ENCODE assay signal across 26 cellular contexts in genomic region chr9:108382267-108382666, GRCh38.
DNase-seq lines count a peak whose midpoint lies in the region; ATAC-seq and TF ChIP-seq lines count a peak whose summit lies in the region.
"Had no signal": no experiment of that assay in that cellular context is flagged by ENCODE, and none has a peak within 500 bp of the region (broad histone marks: within the 10 kb centered on the region; RNA-seq: fewer than 3 reads in every experiment).

No MANE protein-coding gene starts in this region.

- peaks cover 0 to 4% (median 0%) of the 10 kb centered on the region in 4 donors for H3K4me1 ChIP-seq in tibial artery
- H3K4me1 ChIP-seq: lower lobe of right lung, parathyroid adenoma, suprapubic skin, uterus had no signal

- H3K9me3 ChIP-seq in tibial artery, result no peaks in the 10 kb centered on the region
- H3K9me3 ChIP-seq: lower lobe of right lung, suprapubic skin, uterus had no signal

- no peak for ATAC-seq in left lobe of liver
- ATAC-seq: activated CD8-positive, alpha-beta T cell treated with anti-CD3 and anti-CD28 coated beads for 36 hours; GM12878; lower lobe of right lung; right cardiac atrium; stimulated activated naive B cell treated with anti-CD40 and anti-IgM and Interleukin-4, amounts not matched to agents 10 μg/mL and 1 μg/mL and 100 μg/mL, for 72 hours had no signal

- peak; percentile 7 for DNase-seq in NCI-H1694 (lab: John Stamatoyannopoulos, UW)
- no peak for DNase-seq in NCI-H1694 treated with DMSO at 0.1 percent for 48 hours (lab: John Stamatoyannopoulos, UW)
- peak; percentile 40 for DNase-seq in NCI-H187 treated with DMSO at 0.1 percent for 48 hours (lab: John Stamatoyannopoulos, UW)
- DNase-seq in NCI-H524 treated with DMSO at 0.1 percent for 48 hours (lab: John Stamatoyannopoulos, UW), result peak; percentile 81
- peak; percentile 82 for DNase-seq in myocyte (ENCODE audit: low read depth)
- no peak for DNase-seq in tibial artery
- no peak for DNase-seq in amniotic stem cell (lab: John Stamatoyannopoulos, UW)
- no peak for DNase-seq in left lobe of liver (ENCODE audit: low spot score)
- DNase-seq: activated CD4-positive, alpha-beta T cell treated with anti-CD3 and anti-CD28 coated beads for 1 hour; activated CD8-positive, alpha-beta T cell treated with anti-CD3 and anti-CD28 coated beads for 36 hours; activated effector memory CD4-positive, alpha-beta T cell treated with Interleukin-2 at 50 U/mL for 16 hours; activated naive CD8-positive, alpha-beta T cell treated with anti-CD3 and anti-CD28 coated beads, Interleukin-2, amount 10 ng/mL, durations not matched to agents 7 days and 5 days; AML-193; CD8-positive, alpha-beta memory T cell; cerebellar nuclear complex; islet precursor cell; lower lobe of right lung; NCI-H2227 treated with DMSO at 0.1 percent for 48 hours; right cardiac atrium; stimulated activated CD4-positive, alpha-beta T cell treated with anti-CD3 and anti-CD28 coated beads, Interleukin-4, amount 100 ng/mL, for 24 hours; stimulated activated naive B cell treated with anti-CD40 and anti-IgM and Interleukin-4, amounts not matched to agents 10 μg/mL and 1 μg/mL and 100 μg/mL, for 72 hours; T-helper 1 cell; uterus had no signal

- H3K27me3 ChIP-seq in tibial artery, result no peaks in the 10 kb centered on the region
- H3K27me3 ChIP-seq: suprapubic skin, uterus had no signal

- no peak overlapping the region for H3K4me3 ChIP-seq in tibial artery
- H3K4me3 ChIP-seq: GM12878, lower lobe of right lung, suprapubic skin, uterus had no signal

- TF ChIP-seq CTCF in tibial artery (IDR thresholded peaks at IDR 0.05), result no peak

- H3K27ac ChIP-seq in tibial artery, result no peak overlapping the region
- H3K27ac ChIP-seq: lower lobe of right lung, parathyroid adenoma, suprapubic skin, uterus had no signal

- intact Hi-C loops in tibial artery (cut with DNase I; ENCODE audit: low total_unique reads), result no loop called here

- no peaks in the 10 kb centered on the region for H3K36me3 ChIP-seq in tibial artery
- H3K36me3 ChIP-seq: lower lobe of right lung, suprapubic skin, uterus had no signal

Comparison
In these comparisons a context has a peak if more than half of its experiments do, and no peak if none do; other contexts are left out.
1. DNase-seq: peak in NCI-H1694 (single experiment), NCI-H187 treated with DMSO at 0.1 percent for 48 hours (single experiment), NCI-H524 treated with DMSO at 0.1 percent for 48 hours (single experiment) and myocyte (single experiment); none in NCI-H1694 treated with DMSO at 0.1 percent for 48 hours (single experiment), tibial artery (0 of 2), amniotic stem cell (single experiment) and left lobe of liver (single experiment).